ENCODE assay signal across 25 cellular contexts in the genomic region with DNA sequence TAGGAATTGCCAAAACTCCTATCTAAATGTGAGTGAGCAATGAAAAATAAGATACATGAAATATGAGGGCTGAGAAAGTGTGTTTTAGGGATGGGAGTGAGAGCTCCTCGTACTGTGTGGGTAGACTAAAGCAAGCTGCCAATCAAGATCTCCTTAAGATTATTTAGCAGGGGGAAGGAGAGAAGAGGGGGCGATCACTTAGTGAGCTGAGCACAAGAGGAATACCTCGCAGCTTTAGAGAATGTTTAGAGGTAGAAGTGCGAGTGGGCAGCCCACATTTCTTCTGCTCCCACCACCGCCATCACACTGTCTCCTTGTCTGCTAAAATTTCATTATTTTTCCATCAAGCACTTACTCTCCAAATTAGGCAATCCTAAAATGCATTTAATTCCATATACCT.
"Had no signal": no experiment of that assay in that cellular context is flagged by ENCODE, and none has a peak within 500 bp of the region (broad histone marks: within the 10 kb centered on the region; RNA-seq: fewer than 3 reads in every experiment).

No MANE protein-coding gene starts in this region.

- H3K27me3 ChIP-seq: MG63 had no signal

- H3K4me3 ChIP-seq: MG63, SK-N-MC had no signal

- H3K36me3 ChIP-seq: MG63 had no signal

- H3K36me3 Mint-ChIP-seq: activated CD8-positive, alpha-beta memory T cell treated with anti-CD3 and anti-CD28 coated beads, Interleukin-2, amount 10 ng/mL, durations not matched to agents 7 days and 5 days; T-cell had no signal

- H3K4me3 Mint-ChIP-seq: activated B cell treated with CpG ODN at 0.5 μM for 24 hours; activated CD4-positive, alpha-beta T cell treated with anti-CD3 and anti-CD28 coated beads, Interleukin-2, amount 10 ng/mL, durations not matched to agents 24 days and 14 days; activated CD8-positive, alpha-beta memory T cell treated with anti-CD3 and anti-CD28 coated beads, Interleukin-2, amount 10 ng/mL, durations not matched to agents 7 days and 5 days; activated naive CD4-positive, alpha-beta T cell treated with anti-CD3 and anti-CD28 coated beads for 36 hours; activated naive CD8-positive, alpha-beta T cell treated with anti-CD3 and anti-CD28 coated beads for 36 hours; activated T-cell treated with anti-CD3 and anti-CD28 coated beads, Interleukin-2, amount 50 U/mL, for 4 hours; T-cell had no signal

- H3K27ac ChIP-seq: SK-N-MC had no signal

- DNase-seq: activated B cell treated with CpG ODN at 0.5 μM for 24 hours; activated CD4-positive, alpha-beta T cell treated with anti-CD3 and anti-CD28 coated beads for 1 hour; activated CD4-positive, alpha-beta T cell treated with anti-CD3 and anti-CD28 coated beads, Interleukin-2, amount 10 ng/mL, durations not matched to agents 24 days and 14 days; activated CD4-positive, alpha-beta T cell treated with anti-CD3 and anti-CD28 coated beads, Interleukin-2, amount 50 U/mL, for 48 hours; activated CD8-positive, alpha-beta memory T cell treated with anti-CD3 and anti-CD28 coated beads, Interleukin-2, amount 10 ng/mL, durations not matched to agents 7 days and 5 days; activated gamma-delta T cell; activated naive CD4-positive, alpha-beta T cell treated with anti-CD3 and anti-CD28 coated beads for 36 hours; activated naive CD8-positive, alpha-beta T cell treated with anti-CD3 and anti-CD28 coated beads for 36 hours; activated T-cell treated with anti-CD3 and anti-CD28 coated beads, Interleukin-2, amount 50 U/mL, for 4 hours; KG1; MG63; NCI-H1105; NCI-H1436; NCI-H1694 treated with DMSO at 0.1 percent for 48 hours; NCI-H2029 treated with DMSO at 0.1 percent for 48 hours; NCI-H446 treated with DMSO at 0.1 percent for 48 hours; NCI-H524 treated with DMSO at 0.1 percent for 48 hours; NCI-H774; NK-92 treated with Interleukin-12 subunit alpha and Interleukin-12 subunit beta, amount 100 ng/mL, for 24 hours; OCI-M1; T-cell; T-helper 2 cell; T1000 had no signal

- H3K27ac Mint-ChIP-seq: activated CD4-positive, alpha-beta T cell treated with anti-CD3 and anti-CD28 coated beads, Interleukin-2, amount 10 ng/mL, durations not matched to agents 24 days and 14 days; activated CD8-positive, alpha-beta memory T cell treated with anti-CD3 and anti-CD28 coated beads, Interleukin-2, amount 10 ng/mL, durations not matched to agents 7 days and 5 days; activated naive CD4-positive, alpha-beta T cell treated with anti-CD3 and anti-CD28 coated beads for 36 hours; activated naive CD8-positive, alpha-beta T cell treated with anti-CD3 and anti-CD28 coated beads for 36 hours had no signal

- H3K27me3 Mint-ChIP-seq: activated B cell treated with CpG ODN at 0.5 μM for 24 hours; activated naive CD8-positive, alpha-beta T cell treated with anti-CD3 and anti-CD28 coated beads for 36 hours; activated T-helper 17 cell treated with anti-CD3 and anti-CD28 coated beads, Interleukin-2, amount 50 U/mL, for 72 hours; T-cell had no signal

- H3K9me3 Mint-ChIP-seq: activated B cell treated with CpG ODN at 0.5 μM for 24 hours; activated CD4-positive, alpha-beta T cell treated with anti-CD3 and anti-CD28 coated beads, Interleukin-2, amount 10 ng/mL, durations not matched to agents 24 days and 14 days; activated naive CD4-positive, alpha-beta T cell treated with anti-CD3 and anti-CD28 coated beads for 36 hours; activated T-cell treated with anti-CD3 and anti-CD28 coated beads, Interleukin-2, amount 50 U/mL, for 4 hours; activated T-helper 17 cell treated with anti-CD3 and anti-CD28 coated beads, Interleukin-2, amount 50 U/mL, for 72 hours; T-cell had no signal

- H3K9me3 ChIP-seq: MG63 had no signal
